In the genomic region with DNA sequence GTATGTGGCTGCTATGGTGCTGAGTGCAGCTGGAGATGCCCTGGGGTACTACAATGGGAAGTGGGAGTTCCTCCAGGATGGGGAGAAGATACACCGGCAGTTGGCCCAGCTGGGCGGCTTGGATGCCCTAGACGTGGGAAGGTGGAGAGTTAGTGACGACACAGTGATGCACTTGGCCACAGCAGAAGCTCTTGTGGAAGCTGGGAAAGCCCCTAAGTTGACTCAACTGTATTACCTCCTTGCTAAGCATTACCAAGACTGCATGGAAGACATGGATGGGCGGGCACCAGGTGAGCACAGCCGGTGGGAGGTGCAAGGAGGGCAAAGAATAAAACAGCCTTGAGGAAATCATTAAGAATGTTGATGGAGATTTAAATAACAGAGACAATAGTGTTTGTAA, we compare ENCODE assay signal across 13 cellular contexts. TPM values are rescaled to one million over a fixed set of nuclear protein-coding genes. Genes with fewer than 3 reads are reported as not detected.
DNase-seq lines count a peak whose midpoint lies in the region; ATAC-seq and TF ChIP-seq lines count a peak whose summit lies in the region.
"Had no signal": no experiment of that assay in that cellular context is flagged by ENCODE, and none has a peak within 500 bp of the region (broad histone marks: within the 10 kb centered on the region; RNA-seq: fewer than 3 reads in every experiment).

No MANE protein-coding gene starts in this region.

- no peaks in the 10 kb centered on the region for H3K9me3 ChIP-seq in breast epithelium
- H3K9me3 ChIP-seq: BE2C, thoracic aorta had no signal

- CTCF ChIA-PET in MCF 10A (lab: Yijun Ruan, JAX), result interaction anchor here (0.7 to 1.1 kb wide), 2 partner anchors 53 to 84 kb away, joined by 3 to 4 read pairs; no protein-coding TSS in a partner anchor

- no peak for TF ChIP-seq POLR2A in breast epithelium (IDR thresholded peaks at IDR 0.05)

- H3K27ac ChIP-seq in breast epithelium, result no peak overlapping the region
- H3K27ac ChIP-seq: thoracic aorta had no signal

- H3K27me3 ChIP-seq in breast epithelium, result no peaks in the 10 kb centered on the region
- H3K27me3 ChIP-seq: BE2C had no signal

- H3K27ac Mint-ChIP-seq in MCF 10A (ENCODE audit: low read depth, unreplicated experiment) (no peak overlapping the region), progenitor cell of endocrine pancreas (no peak overlapping the region)
- H3K27ac Mint-ChIP-seq in activated T-helper 17 cell treated with anti-CD3 and anti-CD28 coated beads, Interleukin-2, amount 50 U/mL, for 72 hours, result peak overlapping the region; percentile 31
- peak overlapping the region in 1 of 2 donors; percentile 10 for H3K27ac Mint-ChIP-seq in stimulated activated naive CD8-positive, alpha-beta T cell treated with anti-CD3 and anti-CD28 coated beads, Interleukin-15, amount 100 ng/mL, for 72 hours
- H3K27ac Mint-ChIP-seq: naive thymus-derived CD8-positive, alpha-beta T cell had no signal

- H3K36me3 Mint-ChIP-seq in MCF 10A (ENCODE audit: insufficient read depth, unreplicated experiment) (no peaks in the 10 kb centered on the region), progenitor cell of endocrine pancreas (ENCODE audit: insufficient read depth) (no peaks in the 10 kb centered on the region)
- no peaks in the 10 kb centered on the region for H3K36me3 Mint-ChIP-seq in activated T-helper 17 cell treated with anti-CD3 and anti-CD28 coated beads, Interleukin-2, amount 50 U/mL, for 72 hours (ENCODE audit: low read depth)
- H3K36me3 Mint-ChIP-seq: naive thymus-derived CD8-positive, alpha-beta T cell had no signal

- no TSS peak for BruUV-seq in MCF 10A (replicated peaks; lab: Mats Ljungman, UMichigan)

- TF ChIP-seq CTCF in MCF 10A (IDR thresholded peaks at IDR 0.05; ENCODE audit: unreplicated experiment) (no peak), breast epithelium (IDR thresholded peaks at IDR 0.05) (no peak), progenitor cell of endocrine pancreas (IDR thresholded peaks at IDR 0.05; ENCODE audit: unreplicated experiment) (no peak)

- no peaks in the 10 kb centered on the region for H3K27me3 Mint-ChIP-seq in MCF 10A (ENCODE audit: insufficient read depth, unreplicated experiment)
- H3K27me3 Mint-ChIP-seq in activated T-helper 17 cell treated with anti-CD3 and anti-CD28 coated beads, Interleukin-2, amount 50 U/mL, for 72 hours, result no peaks in the 10 kb centered on the region
- H3K27me3 Mint-ChIP-seq in stimulated activated naive CD8-positive, alpha-beta T cell treated with anti-CD3 and anti-CD28 coated beads, Interleukin-15, amount 100 ng/mL, for 72 hours, result peaks cover 9% of the 10 kb centered on the region
- H3K27me3 Mint-ChIP-seq in progenitor cell of endocrine pancreas, result peaks cover 19% of the 10 kb centered on the region

- no peak overlapping the region for H3K4me3 ChIP-seq in breast epithelium
- H3K4me3 ChIP-seq: thoracic aorta had no signal

- H3K4me1 Mint-ChIP-seq in MCF 10A (ENCODE audit: insufficient read depth, unreplicated experiment), result peaks cover 5% of the 10 kb centered on the region
- H3K4me1 Mint-ChIP-seq in activated T-helper 17 cell treated with anti-CD3 and anti-CD28 coated beads, Interleukin-2, amount 50 U/mL, for 72 hours, result peaks cover 16% of the 10 kb centered on the region
- peaks cover 39% of the 10 kb centered on the region for H3K4me1 Mint-ChIP-seq in stimulated activated naive CD8-positive, alpha-beta T cell treated with anti-CD3 and anti-CD28 coated beads, Interleukin-15, amount 100 ng/mL, for 72 hours
- peaks cover 9% of the 10 kb centered on the region for H3K4me1 Mint-ChIP-seq in progenitor cell of endocrine pancreas (ENCODE audit: low read depth)

- ATAC-seq in HG02885 (IDR thresholded peaks at IDR 0.05; ENCODE audit: poor library complexity, unreplicated experiment) (peak; percentile 52), GM18861 (IDR thresholded peaks at IDR 0.05; ENCODE audit: unreplicated experiment) (no peak)
- peak; percentile 89 for ATAC-seq in activated T-helper 17 cell treated with anti-CD3 and anti-CD28 coated beads, Interleukin-2, amount 50 U/mL, for 72 hours (replicated peaks)
- ATAC-seq in stimulated activated naive CD8-positive, alpha-beta T cell treated with anti-CD3 and anti-CD28 coated beads, Interleukin-15, amount 100 ng/mL, for 72 hours, result peak; percentile 65
- ATAC-seq: naive thymus-derived CD8-positive, alpha-beta T cell had no signal

- POLR2A ChIA-PET in MCF 10A (lab: Yijun Ruan, JAX), result no interaction called here

- intact Hi-C loops in MCF 10A (cut with micrococcal nuclease), result no loop called here
- intact Hi-C loops in breast epithelium (cut with DNase I; ENCODE audit: low total_unique reads), result no loop called here

- DNase-seq in MCF 10A (ENCODE audit: unreplicated experiment), result peak; percentile 20
- DNase-seq in breast epithelium (ENCODE audit: low spot score in 2 of 2), result no peak
- peak in 1 of 2 donors; percentile 23 for DNase-seq in stimulated activated naive CD8-positive, alpha-beta T cell treated with anti-CD3 and anti-CD28 coated beads, Interleukin-15, amount 100 ng/mL, for 72 hours
- no peak for DNase-seq in progenitor cell of endocrine pancreas (ENCODE audit: low spot score, unreplicated experiment)
- DNase-seq in LoVo (ENCODE audit: low spot score), result no peak
- DNase-seq: BE2C; KBM-7; naive thymus-derived CD8-positive, alpha-beta T cell; NCI-H69 had no signal

- H3K4me3 Mint-ChIP-seq in MCF 10A (ENCODE audit: unreplicated experiment), result no peak overlapping the region
- H3K4me3 Mint-ChIP-seq in activated T-helper 17 cell treated with anti-CD3 and anti-CD28 coated beads, Interleukin-2, amount 50 U/mL, for 72 hours, result peak overlapping the region; percentile 49
- H3K4me3 Mint-ChIP-seq in stimulated activated naive CD8-positive, alpha-beta T cell treated with anti-CD3 and anti-CD28 coated beads, Interleukin-15, amount 100 ng/mL, for 72 hours, result no peak overlapping the region
- H3K4me3 Mint-ChIP-seq in progenitor cell of endocrine pancreas (ENCODE audit: low read depth), result no peak overlapping the region

- no peaks in the 10 kb centered on the region for H3K4me1 ChIP-seq in breast epithelium
- H3K4me1 ChIP-seq: BE2C had no signal

- H3K36me3 ChIP-seq in breast epithelium, result no peaks in the 10 kb centered on the region
- H3K36me3 ChIP-seq: BE2C had no signal

- H3K9me3 Mint-ChIP-seq in MCF 10A (ENCODE audit: unreplicated experiment), result no peaks in the 10 kb centered on the region
- no peaks in the 10 kb centered on the region for H3K9me3 Mint-ChIP-seq in activated T-helper 17 cell treated with anti-CD3 and anti-CD28 coated beads, Interleukin-2, amount 50 U/mL, for 72 hours
- H3K9me3 Mint-ChIP-seq in stimulated activated naive CD8-positive, alpha-beta T cell treated with anti-CD3 and anti-CD28 coated beads, Interleukin-15, amount 100 ng/mL, for 72 hours, result no peaks in the 10 kb centered on the region
- H3K9me3 Mint-ChIP-seq in progenitor cell of endocrine pancreas (ENCODE audit: low read depth), result no peaks in the 10 kb centered on the region
- H3K9me3 Mint-ChIP-seq: naive thymus-derived CD8-positive, alpha-beta T cell had no signal

RNA-seq across cellular contexts. Expression of a gene that starts 2.9 kb away (rescaled TPM):
- total RNA-seq in MCF 10A (2022), result not detected in 2 replicates
- total RNA-seq in breast epithelium, result 10 to 100 TPM in 1 of 3 donors, 1 to 10 TPM in 2; 5.9 to 10.9 (median 9.8) TPM
- total RNA-seq in activated T-helper 17 cell treated with anti-CD3 and anti-CD28 coated beads, Interleukin-2, amount 50 U/mL, for 72 hours, result 10 to 100 TPM; 11.4 to 14.7 TPM
- 3.4 and 3.7 TPM in 2 replicates for total RNA-seq in progenitor cell of endocrine pancreas

RNA-seq across cellular contexts. Expression of a gene that starts 15.5 kb away (rescaled TPM):
- total RNA-seq in MCF 10A (2022), result not detected in 2 replicates
- 1 to 10 TPM in 2 of 3 donors, under 1 TPM in 1; 0.59 to 4.9 (median 2.1) TPM for total RNA-seq in breast epithelium
- total RNA-seq in activated T-helper 17 cell treated with anti-CD3 and anti-CD28 coated beads, Interleukin-2, amount 50 U/mL, for 72 hours, result under 1 TPM; 0.34 to 0.39 TPM
- total RNA-seq in progenitor cell of endocrine pancreas, result 0.18 TPM in 1 of 2 replicates, not detected in the other
- total RNA-seq: naive thymus-derived CD8-positive, alpha-beta T cell had no signal

RNA-seq across cellular contexts. Expression of a gene that starts 22.8 kb away (rescaled TPM):
- not detected in 2 replicates for total RNA-seq in MCF 10A (2022)
- 1 to 10 TPM in 2 of 3 donors, under 1 TPM in 1; 0.96 to 1.8 (median 1.6) TPM for total RNA-seq in breast epithelium
- total RNA-seq in activated T-helper 17 cell treated with anti-CD3 and anti-CD28 coated beads, Interleukin-2, amount 50 U/mL, for 72 hours, result 10 to 100 TPM; 24.3 to 28.8 TPM
- total RNA-seq in progenitor cell of endocrine pancreas, result 0.20 and 0.24 TPM in 2 replicates

Comparison
In these comparisons a context has a peak if more than half of its experiments do, and no peak if none do; other contexts are left out.
1. RNA of a gene that starts 22.8 kb away (total RNA-seq): 24.3 to 28.8 TPM in activated T-helper 17 cell treated with anti-CD3 and anti-CD28 coated beads, Interleukin-2, amount 50 U/mL, for 72 hours; 0.96 to 1.8 TPM in breast epithelium, 0.20 to 0.24 TPM in progenitor cell of endocrine pancreas and not detected in MCF 10A; every median in the first group is over 4 times any median in the second.